8 cellular contexts compared by ENCODE assay signal in the genomic region with DNA sequence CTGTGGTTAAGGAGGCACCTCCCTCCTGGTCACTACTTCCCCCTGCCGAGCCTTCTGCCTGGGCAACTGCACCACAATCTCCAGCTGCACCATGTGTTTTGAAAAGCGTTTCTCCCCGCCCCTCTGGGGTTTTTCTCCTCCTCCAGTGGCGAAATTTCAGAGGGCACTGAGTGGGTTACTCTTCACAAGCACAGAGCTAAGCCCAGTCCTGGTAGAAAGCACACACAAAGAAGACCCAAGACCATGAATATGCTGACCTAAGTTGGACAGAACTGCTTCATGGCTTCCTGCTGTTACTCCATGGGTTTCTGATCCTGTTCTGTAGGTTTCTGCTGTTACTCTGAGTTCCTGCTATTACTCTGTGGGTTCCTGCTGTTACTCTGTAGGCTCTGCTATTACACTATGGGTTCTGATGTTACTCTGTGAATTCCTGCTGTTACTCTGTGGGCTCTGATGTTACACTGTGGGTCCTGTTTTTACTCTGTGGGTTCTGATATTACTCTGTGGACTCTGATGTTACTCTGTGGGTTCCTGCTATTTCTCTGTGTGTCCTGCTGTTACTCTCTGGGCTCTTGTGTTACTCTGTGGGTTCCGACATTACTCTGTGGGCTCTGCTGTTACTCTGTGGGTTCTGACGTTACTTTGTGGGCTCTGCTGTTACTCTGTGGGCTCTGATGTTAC.
DNase-seq lines count a peak whose midpoint lies in the region; ATAC-seq lines count a peak whose summit lies in the region.

No MANE protein-coding gene starts in this region.

- no peak overlapping the region for H3K4me3 ChIP-seq in skeletal muscle tissue (ENCODE audit: low read length in 3 of 3)

- peaks cover 0 to 6% (median 2%) of the 10 kb centered on the region in 3 donors for H3K4me1 ChIP-seq in skeletal muscle tissue (ENCODE audit: control insufficient read depth in 3 of 3, insufficient read depth in 3 of 3, low read length in 3 of 3)

- H3K9me3 ChIP-seq in skeletal muscle tissue (ENCODE audit: control insufficient read depth in 3 of 3, low read length in 3 of 3): no peaks in the 10 kb centered on the region

- DNase-seq in AG08395 (ENCODE audit: low spot score) (peak; percentile 5), RPMI7951 (ENCODE audit: low read depth) (peak; percentile 33), fibroblast of gingiva (ENCODE audit: low read depth) (peak; percentile 45), DMS53 treated with DMSO at 0.1 percent for 48 hours (lab: John Stamatoyannopoulos, UW; ENCODE audit: unreplicated experiment) (no peak), retina (no peak)

- ATAC-seq in GM19463 (IDR thresholded peaks at IDR 0.05; ENCODE audit: unreplicated experiment) (peak; percentile 29), HG03520 (IDR thresholded peaks at IDR 0.05; ENCODE audit: unreplicated experiment) (no peak)

- H3K9ac ChIP-seq in skeletal muscle tissue (ENCODE audit: low read depth in 1 of 3, low read length in 3 of 3): peak overlapping the region in 1 of 3 donors; percentile 10

- peaks cover 0 to 4% (median 3%) of the 10 kb centered on the region in 3 donors for H3K27me3 ChIP-seq in skeletal muscle tissue (ENCODE audit: control insufficient read depth in 3 of 3, insufficient read depth in 3 of 3, low read length in 3 of 3)

- peak overlapping the region; percentile 23 for H3K27ac ChIP-seq in skeletal muscle tissue (ENCODE audit: low read depth, low read length)

- H3K36me3 ChIP-seq in skeletal muscle tissue (ENCODE audit: control insufficient read depth in 3 of 3, insufficient read depth in 3 of 3, low read length in 3 of 3): no peaks in the 10 kb centered on the region

Comparison
In these comparisons a context has a peak if more than half of its experiments do, and no peak if none do; other contexts are left out.
1. DNase-seq: peak in AG08395 (single experiment), RPMI7951 (single experiment) and fibroblast of gingiva (single experiment); none in DMS53 treated with DMSO at 0.1 percent for 48 hours (single experiment) and retina (single experiment).